In the genomic region with DNA sequence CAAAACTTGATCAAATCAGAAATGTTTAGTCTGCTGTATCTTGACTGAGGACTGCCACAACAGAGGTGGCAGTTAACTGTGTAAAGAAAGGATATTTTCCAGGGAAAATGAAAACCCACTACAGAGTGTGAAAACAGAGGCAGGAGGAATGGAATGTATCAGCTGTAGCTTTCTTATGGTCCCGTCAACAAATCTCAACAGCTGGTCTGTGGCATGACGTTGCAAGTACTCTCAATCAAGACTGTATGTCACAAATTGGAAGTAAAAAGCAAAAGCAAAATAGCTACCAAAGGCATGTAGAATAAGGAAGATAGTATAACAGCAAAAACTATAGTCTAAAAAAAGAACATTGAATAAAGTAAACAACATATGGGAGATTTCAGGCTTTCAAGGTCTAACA, we compare ENCODE assay signal across 21 cellular contexts.
DNase-seq lines count a peak whose midpoint lies in the region; ATAC-seq, FAIRE-seq and TF ChIP-seq lines count a peak whose summit lies in the region.
"Had no signal": no experiment of that assay in that cellular context is flagged by ENCODE, and none has a peak within 500 bp of the region (broad histone marks: within the 10 kb centered on the region; RNA-seq: fewer than 3 reads in every experiment).

No MANE protein-coding gene starts in this region.

- H3K36me3 Mint-ChIP-seq in effector memory CD8-positive, alpha-beta T cell (ENCODE audit: insufficient read depth): peaks cover 25% of the 10 kb centered on the region

- no peak for FAIRE-seq in pancreas (lab: Jason Lieb, UNC)
- FAIRE-seq: TTC549 had no signal

- intact Hi-C loops in pancreas (cut with DNase I): no loop called here

- no peak for TF ChIP-seq POLR2A in upper lobe of left lung (IDR thresholded peaks at IDR 0.05)

- H3K4me3 Mint-ChIP-seq in effector memory CD8-positive, alpha-beta T cell: no peak overlapping the region
- H3K4me3 Mint-ChIP-seq: activated CD4-positive, alpha-beta T cell treated with anti-CD3 and anti-CD28 coated beads, Interleukin-2, amount 10 ng/mL, durations not matched to agents 24 days and 14 days; activated naive CD4-positive, alpha-beta T cell treated with anti-CD3 and anti-CD28 coated beads, Interleukin-2, amount 10 ng/mL, durations not matched to agents 7 days and 5 days had no signal

- H3K9me3 Mint-ChIP-seq in effector memory CD8-positive, alpha-beta T cell: no peaks in the 10 kb centered on the region
- H3K9me3 Mint-ChIP-seq: activated CD4-positive, alpha-beta T cell treated with anti-CD3 and anti-CD28 coated beads, Interleukin-2, amount 10 ng/mL, durations not matched to agents 24 days and 14 days; activated naive CD4-positive, alpha-beta T cell treated with anti-CD3 and anti-CD28 coated beads, Interleukin-2, amount 10 ng/mL, durations not matched to agents 7 days and 5 days had no signal

- WGBS in pancreas, 2 donors: 7 to 23% methylated on average over 2 of the region's 2 CpGs
- WGBS in upper lobe of left lung, 2 donors: 36 to 51% methylated on average over 2 of the region's 2 CpGs

- TF ChIP-seq EP300 in upper lobe of left lung (IDR thresholded peaks at IDR 0.05): no peak

- H3K4me3 ChIP-seq in SK-N-MC (peak overlapping the region; percentile 24; the same call in 1 of the 2 replicates), fibroblast of pulmonary artery (replicated peaks; ENCODE audit: low read depth, low read length) (no peak overlapping the region), pancreas (no peak overlapping the region), upper lobe of left lung (no peak overlapping the region)
- H3K4me3 ChIP-seq: GM23248, sigmoid colon had no signal

- H3K27ac ChIP-seq in SK-N-MC: peak overlapping the region; percentile 83
- peak overlapping the region in 1 of 4 donors; percentile 19 for H3K27ac ChIP-seq in pancreas
- H3K27ac ChIP-seq in upper lobe of left lung: no peak overlapping the region
- H3K27ac ChIP-seq in caudate nucleus (ENCODE audit: low read depth, low read length): no peak overlapping the region
- H3K27ac ChIP-seq: GM23248, HL-60, sigmoid colon had no signal

- H3K27ac Mint-ChIP-seq in effector memory CD8-positive, alpha-beta T cell: no peak overlapping the region
- H3K27ac Mint-ChIP-seq: activated CD4-positive, alpha-beta T cell treated with anti-CD3 and anti-CD28 coated beads, Interleukin-2, amount 10 ng/mL, durations not matched to agents 24 days and 14 days; activated naive CD4-positive, alpha-beta T cell treated with anti-CD3 and anti-CD28 coated beads, Interleukin-2, amount 10 ng/mL, durations not matched to agents 7 days and 5 days had no signal

- no peaks in the 10 kb centered on the region for H3K27me3 Mint-ChIP-seq in effector memory CD8-positive, alpha-beta T cell
- H3K27me3 Mint-ChIP-seq: activated CD4-positive, alpha-beta T cell treated with anti-CD3 and anti-CD28 coated beads, Interleukin-2, amount 10 ng/mL, durations not matched to agents 24 days and 14 days; activated naive CD4-positive, alpha-beta T cell treated with anti-CD3 and anti-CD28 coated beads, Interleukin-2, amount 10 ng/mL, durations not matched to agents 7 days and 5 days had no signal

- H3K9me3 ChIP-seq in SK-N-MC (ENCODE audit: low read depth, low read length) (no peaks in the 10 kb centered on the region), pancreas (no peaks in the 10 kb centered on the region), upper lobe of left lung (no peaks in the 10 kb centered on the region)
- H3K9me3 ChIP-seq: sigmoid colon had no signal

- TF ChIP-seq CTCF in fibroblast of pulmonary artery (IDR thresholded peaks at IDR 0.05; ENCODE audit: low read length, missing control alignments): no peak
- TF ChIP-seq CTCF in pancreas (IDR thresholded peaks at IDR 0.05): no peak
- TF ChIP-seq CTCF in upper lobe of left lung (IDR thresholded peaks at IDR 0.05): no peak

- peak in 3 of 4 donors; percentile 13 to 57 (median 44) for ATAC-seq in pancreas
- ATAC-seq in upper lobe of left lung (ENCODE audit: low FRiP score in 2 of 2): no peak
- no peak for ATAC-seq in effector memory CD8-positive, alpha-beta T cell (replicated peaks)

- peaks cover 13 to 33% of the 10 kb centered on the region in 2 donors for H3K4me1 Mint-ChIP-seq in effector memory CD8-positive, alpha-beta T cell (ENCODE audit: low read depth in 2 of 2)

- DNase-seq in EH (ENCODE audit: low read depth) (peak; percentile 6), SK-N-MC (ENCODE audit: low read depth, low spot score) (no peak), fibroblast of pulmonary artery (ENCODE audit: low read depth) (peak; percentile 62), pancreas (no peak), upper lobe of left lung (no peak), NCI-H748 treated with DMSO at 0.1 percent for 48 hours (lab: John Stamatoyannopoulos, UW) (no peak), caudate nucleus (lab: John Stamatoyannopoulos, UW) (no peak)
- no peak for DNase-seq in effector memory CD8-positive, alpha-beta T cell
- DNase-seq: activated CD4-positive, alpha-beta T cell treated with anti-CD3 and anti-CD28 coated beads, Interleukin-2, amount 10 ng/mL, durations not matched to agents 24 days and 14 days; activated naive CD4-positive, alpha-beta T cell treated with anti-CD3 and anti-CD28 coated beads, Interleukin-2, amount 10 ng/mL, durations not matched to agents 7 days and 5 days; AML-193; COR-L47; GM23248; islet precursor cell; KBM-7; NCI-H2107; NCI-H82; sigmoid colon; stimulated activated CD4-positive, alpha-beta T cell treated with anti-CD3 and anti-CD28 coated beads, Interleukin-2, amount 100 ng/mL, for 48 hours had no signal

- H3K4me1 ChIP-seq in pancreas (peaks cover 33 to 41% (median 40%) of the 10 kb centered on the region in 3 donors), upper lobe of left lung (peaks cover 15 to 33% (median 25%) of the 10 kb centered on the region in 4 donors)

- no peak overlapping the region for H3K9ac ChIP-seq in SK-N-MC (ENCODE audit: insufficient read length)
- H3K9ac ChIP-seq: GM23248 had no signal

- no peaks in the 10 kb centered on the region for H3K27me3 ChIP-seq in pancreas
- no peaks in the 10 kb centered on the region for H3K27me3 ChIP-seq in upper lobe of left lung
- H3K27me3 ChIP-seq: sigmoid colon had no signal

- H3K36me3 ChIP-seq in SK-N-MC (ENCODE audit: insufficient read depth, low read length) (peaks cover 38% of the 10 kb centered on the region), pancreas (peaks cover 0 to 5% (median 3%) of the 10 kb centered on the region in 3 donors), upper lobe of left lung (peaks cover 0 to 28% (median 15%) of the 10 kb centered on the region in 4 donors)

Comparison
In these comparisons a context has a peak if more than half of its experiments do, and no peak if none do; other contexts are left out.
1. DNase-seq: peak in EH (single experiment) and fibroblast of pulmonary artery (single experiment); none in SK-N-MC (single experiment), pancreas (0 of 6), upper lobe of left lung (0 of 2), NCI-H748 treated with DMSO at 0.1 percent for 48 hours (single experiment), caudate nucleus (0 of 61) and effector memory CD8-positive, alpha-beta T cell (0 of 3).
2. ATAC-seq: peak in pancreas (3 of 4); none in upper lobe of left lung (0 of 2) and effector memory CD8-positive, alpha-beta T cell (single experiment).